In genomic region chr14:92122351-92122677, GRCh38 we compare ENCODE assay signal across 8 cellular contexts. TPM values are rescaled to one million over a fixed set of nuclear protein-coding genes. Genes with fewer than 3 reads are reported as not detected.
A peak's percentile ranks its signal among the peaks of the same experiment; 100 is the strongest.
DNase-seq lines count a peak whose midpoint lies in the region; ATAC-seq and TF ChIP-seq lines count a peak whose summit lies in the region.

No MANE protein-coding gene starts in this region.

- CTCF ChIA-PET in activated CD8-positive, alpha-beta memory T cell treated with anti-CD3 and anti-CD28 coated beads, Interleukin-2, amount 10 ng/mL, durations not matched to agents 7 days and 5 days (lab: Charles Lee): interaction anchor here (0.8 to 8.8 kb wide), 5 partner anchors 13 to 255 kb away, joined by 3 to 145 read pairs (median 3); partner anchors contain the start of genes ATXN3, TC2N and TRIP11

- peak overlapping the region; percentile 97 for H3K4me3 Mint-ChIP-seq in activated CD8-positive, alpha-beta memory T cell treated with anti-CD3 and anti-CD28 coated beads, Interleukin-2, amount 10 ng/mL, durations not matched to agents 7 days and 5 days

- H3K9me3 Mint-ChIP-seq in activated CD8-positive, alpha-beta memory T cell treated with anti-CD3 and anti-CD28 coated beads, Interleukin-2, amount 10 ng/mL, durations not matched to agents 7 days and 5 days (ENCODE audit: low read depth): no peaks in the 10 kb centered on the region

- H3K9me3 ChIP-seq in esophagus (ENCODE audit: control insufficient read depth in 2 of 2, insufficient read depth in 1 of 2, low read depth in 1 of 2, low read length in 1 of 2) (no peaks in the 10 kb centered on the region), muscle layer of colon (ENCODE audit: low read length) (no peaks in the 10 kb centered on the region)

- H3K4me1 ChIP-seq in esophagus (ENCODE audit: control insufficient read depth in 2 of 2, insufficient read depth in 2 of 2, low read length in 1 of 2) (peaks cover 0 to 4% of the 10 kb centered on the region in 2 donors), muscle layer of colon (ENCODE audit: insufficient read depth, low read length) (peaks cover 34% of the 10 kb centered on the region)

- no peaks in the 10 kb centered on the region for H3K27me3 ChIP-seq in esophagus (ENCODE audit: control insufficient read depth in 1 of 2, insufficient read depth in 2 of 2, low read length in 2 of 2)
- no peaks in the 10 kb centered on the region for H3K27me3 ChIP-seq in muscle layer of colon (ENCODE audit: control insufficient read depth in 1 of 2, insufficient read depth in 2 of 2, low read length in 2 of 2)

- no peak for DNase-seq in activated CD8-positive, alpha-beta memory T cell treated with anti-CD3 and anti-CD28 coated beads, Interleukin-2, amount 10 ng/mL, durations not matched to agents 7 days and 5 days
- no peak for DNase-seq in activated CD8-positive, alpha-beta memory T cell treated with anti-CD3 and anti-CD28 coated beads, Interleukin-2, amount 50 U/mL, for 48 hours

- no peaks in the 10 kb centered on the region for H3K27me3 Mint-ChIP-seq in activated CD8-positive, alpha-beta memory T cell treated with anti-CD3 and anti-CD28 coated beads, Interleukin-2, amount 10 ng/mL, durations not matched to agents 7 days and 5 days

- ATAC-seq in activated CD8-positive, alpha-beta memory T cell treated with anti-CD3 and anti-CD28 coated beads, Interleukin-2, amount 10 ng/mL, durations not matched to agents 7 days and 5 days: peak; percentile 6
- ATAC-seq in HG03175 (IDR thresholded peaks at IDR 0.05; ENCODE audit: unreplicated experiment) (peak; percentile 15), SK-N-SH treated with all-trans-retinoic acid at 6 μM for 48 hours (peak; percentile 46), GM18517 (IDR thresholded peaks at IDR 0.05; ENCODE audit: unreplicated experiment) (no peak), GM21619 (IDR thresholded peaks at IDR 0.05; ENCODE audit: unreplicated experiment) (no peak)

- H3K27ac ChIP-seq in esophagus (ENCODE audit: low read depth in 2 of 2, low read length in 1 of 2): peak overlapping the region; percentile 93 to 96
- H3K27ac ChIP-seq in muscle layer of colon (ENCODE audit: low read depth, low read length): peak overlapping the region; percentile 100

- peaks cover 41% of the 10 kb centered on the region for H3K36me3 Mint-ChIP-seq in activated CD8-positive, alpha-beta memory T cell treated with anti-CD3 and anti-CD28 coated beads, Interleukin-2, amount 10 ng/mL, durations not matched to agents 7 days and 5 days

- 0% methylated on average over 22 of the region's 22 CpGs for WGBS in esophagus, 2 donors

- peak overlapping the region; percentile 100 for H3K27ac Mint-ChIP-seq in activated CD8-positive, alpha-beta memory T cell treated with anti-CD3 and anti-CD28 coated beads, Interleukin-2, amount 10 ng/mL, durations not matched to agents 7 days and 5 days

- H3K4me3 ChIP-seq in esophagus (ENCODE audit: low read depth in 1 of 2, low read length in 2 of 2): peak overlapping the region; percentile 87 to 89
- peak overlapping the region; percentile 90 to 96 for H3K4me3 ChIP-seq in muscle layer of colon (ENCODE audit: low read depth in 1 of 2, low read length in 2 of 2)

- H3K36me3 ChIP-seq in esophagus (ENCODE audit: control insufficient read depth in 2 of 2, insufficient read depth in 2 of 2, low read length in 1 of 2): no peaks in the 10 kb centered on the region
- H3K36me3 ChIP-seq in muscle layer of colon (ENCODE audit: insufficient read depth, low read length): peaks cover 14% of the 10 kb centered on the region

- peaks cover 56% of the 10 kb centered on the region for H3K4me1 Mint-ChIP-seq in activated CD8-positive, alpha-beta memory T cell treated with anti-CD3 and anti-CD28 coated beads, Interleukin-2, amount 10 ng/mL, durations not matched to agents 7 days and 5 days

- peak overlapping the region; percentile 82 for H3K9ac ChIP-seq in muscle layer of colon (ENCODE audit: low read length)

TF ChIP-seq in SK-N-SH treated with all-trans-retinoic acid at 6 μM for 48 hours, 23 proteins besides CTCF, POLR2A, EP300 and RAD21:
- no peak for TF ChIP-seq PPARA (CRISPR knock-in tag; IDR thresholded peaks at IDR 0.05; ENCODE audit: borderline replicate concordance)
- no peak for TF ChIP-seq POU6F1 (CRISPR knock-in tag; IDR thresholded peaks at IDR 0.05; ENCODE audit: borderline replicate concordance, low read depth)
- TF ChIP-seq BACH2 (CRISPR knock-in tag; IDR thresholded peaks at IDR 0.05; ENCODE audit: borderline replicate concordance): no peak
- no peak for TF ChIP-seq ARNTL (CRISPR knock-in tag; IDR thresholded peaks at IDR 0.05; ENCODE audit: borderline replicate concordance, low read depth)
- TF ChIP-seq TOX (CRISPR knock-in tag; IDR thresholded peaks at IDR 0.05; ENCODE audit: borderline replicate concordance): no peak
- no peak for TF ChIP-seq OSR1 (CRISPR knock-in tag; IDR thresholded peaks at IDR 0.05)
- TF ChIP-seq, protein P1, sequence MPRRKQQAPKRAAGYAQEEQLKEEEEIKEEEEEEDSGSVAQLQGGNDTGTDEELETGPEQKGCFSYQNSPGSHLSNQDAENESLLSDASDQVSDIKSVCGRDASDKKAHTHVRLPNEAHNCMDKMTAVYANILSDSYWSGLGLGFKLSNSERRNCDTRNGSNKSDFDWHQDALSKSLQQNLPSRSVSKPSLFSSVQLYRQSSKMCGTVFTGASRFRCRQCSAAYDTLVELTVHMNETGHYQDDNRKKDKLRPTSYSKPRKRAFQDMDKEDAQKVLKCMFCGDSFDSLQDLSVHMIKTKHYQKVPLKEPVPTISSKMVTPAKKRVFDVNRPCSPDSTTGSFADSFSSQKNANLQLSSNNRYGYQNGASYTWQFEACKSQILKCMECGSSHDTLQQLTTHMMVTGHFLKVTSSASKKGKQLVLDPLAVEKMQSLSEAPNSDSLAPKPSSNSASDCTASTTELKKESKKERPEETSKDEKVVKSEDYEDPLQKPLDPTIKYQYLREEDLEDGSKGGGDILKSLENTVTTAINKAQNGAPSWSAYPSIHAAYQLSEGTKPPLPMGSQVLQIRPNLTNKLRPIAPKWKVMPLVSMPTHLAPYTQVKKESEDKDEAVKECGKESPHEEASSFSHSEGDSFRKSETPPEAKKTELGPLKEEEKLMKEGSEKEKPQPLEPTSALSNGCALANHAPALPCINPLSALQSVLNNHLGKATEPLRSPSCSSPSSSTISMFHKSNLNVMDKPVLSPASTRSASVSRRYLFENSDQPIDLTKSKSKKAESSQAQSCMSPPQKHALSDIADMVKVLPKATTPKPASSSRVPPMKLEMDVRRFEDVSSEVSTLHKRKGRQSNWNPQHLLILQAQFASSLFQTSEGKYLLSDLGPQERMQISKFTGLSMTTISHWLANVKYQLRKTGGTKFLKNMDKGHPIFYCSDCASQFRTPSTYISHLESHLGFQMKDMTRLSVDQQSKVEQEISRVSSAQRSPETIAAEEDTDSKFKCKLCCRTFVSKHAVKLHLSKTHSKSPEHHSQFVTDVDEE (CRISPR knock-in tag; IDR thresholded peaks at IDR 0.05): no peak
- TF ChIP-seq, protein P2, sequence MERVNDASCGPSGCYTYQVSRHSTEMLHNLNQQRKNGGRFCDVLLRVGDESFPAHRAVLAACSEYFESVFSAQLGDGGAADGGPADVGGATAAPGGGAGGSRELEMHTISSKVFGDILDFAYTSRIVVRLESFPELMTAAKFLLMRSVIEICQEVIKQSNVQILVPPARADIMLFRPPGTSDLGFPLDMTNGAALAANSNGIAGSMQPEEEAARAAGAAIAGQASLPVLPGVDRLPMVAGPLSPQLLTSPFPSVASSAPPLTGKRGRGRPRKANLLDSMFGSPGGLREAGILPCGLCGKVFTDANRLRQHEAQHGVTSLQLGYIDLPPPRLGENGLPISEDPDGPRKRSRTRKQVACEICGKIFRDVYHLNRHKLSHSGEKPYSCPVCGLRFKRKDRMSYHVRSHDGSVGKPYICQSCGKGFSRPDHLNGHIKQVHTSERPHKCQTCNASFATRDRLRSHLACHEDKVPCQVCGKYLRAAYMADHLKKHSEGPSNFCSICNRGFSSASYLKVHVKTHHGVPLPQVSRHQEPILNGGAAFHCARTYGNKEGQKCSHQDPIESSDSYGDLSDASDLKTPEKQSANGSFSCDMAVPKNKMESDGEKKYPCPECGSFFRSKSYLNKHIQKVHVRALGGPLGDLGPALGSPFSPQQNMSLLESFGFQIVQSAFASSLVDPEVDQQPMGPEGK (CRISPR knock-in tag; IDR thresholded peaks at IDR 0.05; ENCODE audit: borderline replicate concordance): no peak
- no peak for TF ChIP-seq ZNF70 (CRISPR knock-in tag; IDR thresholded peaks at IDR 0.05)

RNA-seq across cellular contexts. Expression of gene CPSF2, which starts 0.5 kb away (rescaled TPM):
- total RNA-seq in activated CD8-positive, alpha-beta memory T cell treated with anti-CD3 and anti-CD28 coated beads, Interleukin-2, amount 10 ng/mL, durations not matched to agents 7 days and 5 days: 100 to 1,000 TPM in 1 of 2 experiments, 10 to 100 TPM in 1; 75.5 to 107 TPM
- 10 to 100 TPM in 1 of 2 donors, 1 to 10 TPM in 1; 5.5 to 12.5 TPM for polyA plus RNA-seq in esophagus

RNA-seq across cellular contexts. Expression of gene NDUFB1, which starts 0.8 kb away (rescaled TPM):
- total RNA-seq in activated CD8-positive, alpha-beta memory T cell treated with anti-CD3 and anti-CD28 coated beads, Interleukin-2, amount 10 ng/mL, durations not matched to agents 7 days and 5 days: 100 to 1,000 TPM; 109 to 115 TPM
- 100 to 1,000 TPM; 433 to 754 TPM for polyA plus RNA-seq in esophagus

RNA-seq across cellular contexts. Expression of gene ATXN3, which starts 15.9 kb away (rescaled TPM):
- total RNA-seq in activated CD8-positive, alpha-beta memory T cell treated with anti-CD3 and anti-CD28 coated beads, Interleukin-2, amount 10 ng/mL, durations not matched to agents 7 days and 5 days: 10 to 100 TPM; 26.6 to 30.2 TPM
- polyA plus RNA-seq in esophagus: 10 to 100 TPM; 12.0 to 12.7 TPM

Comparison
In these comparisons a context has a peak if more than half of its experiments do, and no peak if none do; other contexts are left out.
1. ATAC-seq: peak in activated CD8-positive, alpha-beta memory T cell treated with anti-CD3 and anti-CD28 coated beads, Interleukin-2, amount 10 ng/mL, durations not matched to agents 7 days and 5 days (single experiment), HG03175 (single experiment) and SK-N-SH treated with all-trans-retinoic acid at 6 μM for 48 hours (single experiment); none in GM18517 (single experiment) and GM21619 (single experiment).